Comparison of ENCODE assay signal across 10 cellular contexts in genomic region chr2:64202206-64202864, GRCh38. TPM values are rescaled to one million over a fixed set of nuclear protein-coding genes. Genes with fewer than 3 reads are reported as not detected.
DNase-seq lines count a peak whose midpoint lies in the region; ATAC-seq and TF ChIP-seq lines count a peak whose summit lies in the region.
"Had no signal": no experiment of that assay in that cellular context is flagged by ENCODE, and none has a peak within 500 bp of the region (broad histone marks: within the 10 kb centered on the region; RNA-seq: fewer than 3 reads in every experiment).

No MANE protein-coding gene starts in this region.

- peaks cover 71% of the 10 kb centered on the region for H3K4me1 ChIP-seq in CD4-positive, alpha-beta memory T cell (ENCODE audit: insufficient read depth, low read length)
- peaks cover 50% of the 10 kb centered on the region for H3K4me1 ChIP-seq in MM.1S (ENCODE audit: low read length)

- intact Hi-C loops in CD4-positive, alpha-beta memory T cell (cut with micrococcal nuclease) = loop anchor here (2.0 kb wide), 1 partner anchor 60 kb away; no protein-coding TSS in a partner anchor

- POLR2A ChIA-PET in CD4-positive, alpha-beta memory T cell (lab: Charles Lee; ENCODE audit: partially characterized antibody) = interaction anchor here (2.1 to 4.1 kb wide), 2 partner anchors 13 to 59 kb away, joined by 6 to 36 read pairs; no protein-coding TSS in a partner anchor
- POLR2A ChIA-PET in RWPE1 (lab: Yijun Ruan, JAX; ENCODE audit: low non-redundant PET) = no interaction called here

- no peaks in the 10 kb centered on the region for H3K36me3 ChIP-seq in CD4-positive, alpha-beta memory T cell (ENCODE audit: insufficient read depth, low read length)
- H3K36me3 ChIP-seq in MM.1S (replicated peaks; ENCODE audit: insufficient read depth, low read length) = no peaks in the 10 kb centered on the region

- H3K79me2 ChIP-seq in MM.1S (ENCODE audit: low read length) = no peaks in the 10 kb centered on the region

- no peak overlapping the region for H3K9ac ChIP-seq in MM.1S (ENCODE audit: low read length)

- H3K9me2 ChIP-seq in MM.1S (replicated peaks; ENCODE audit: insufficient read depth, low read length) = no peaks in the 10 kb centered on the region

- TF ChIP-seq CTCF in MM.1S (IDR thresholded peaks at IDR 0.05; ENCODE audit: low read length) (no peak), mesothelial cell of epicardium (IDR thresholded peaks at IDR 0.05; ENCODE audit: unreplicated experiment) (no peak), RWPE1 (conservative IDR thresholded peaks at IDR 0.05; ENCODE audit: low read depth) (no peak)

- no peaks in the 10 kb centered on the region for H3K27me3 ChIP-seq in CD4-positive, alpha-beta memory T cell (ENCODE audit: insufficient read depth, low read length)
- no peaks in the 10 kb centered on the region for H3K27me3 ChIP-seq in MM.1S (replicated peaks; ENCODE audit: insufficient read depth, low read length)

- CTCF ChIA-PET in CD4-positive, alpha-beta memory T cell (lab: Charles Lee; ENCODE audit: partially characterized antibody) = no interaction called here
- CTCF ChIA-PET in RWPE1 (lab: Yijun Ruan, JAX) = interaction anchor here (0.6 to 0.7 kb wide), 2 partner anchors 70 to 472 kb away, joined by 3 to 5 read pairs; no protein-coding TSS in a partner anchor

- ATAC-seq in HG02840 (IDR thresholded peaks at IDR 0.05; ENCODE audit: low FRiP score, unreplicated experiment) (no peak), GM21447 (IDR thresholded peaks at IDR 0.05; ENCODE audit: unreplicated experiment) (no peak)

- H3K4me3 Mint-ChIP-seq in CD4-positive, alpha-beta memory T cell = peak overlapping the region in 5 of 8 donors; percentile 9 to 79 (median 15)
- H3K4me3 Mint-ChIP-seq in mesothelial cell of epicardium = no peak overlapping the region

- H3K4me2 ChIP-seq in MM.1S (ENCODE audit: low read depth, low read length) = 0 out of 2 replicates have a peak overlapping the region, but pooled peaks have one; percentile 9

- no peaks in the 10 kb centered on the region for H3K27me3 Mint-ChIP-seq in CD4-positive, alpha-beta memory T cell
- H3K27me3 Mint-ChIP-seq in mesothelial cell of epicardium (ENCODE audit: low read depth) = no peaks in the 10 kb centered on the region

- H3K9me3 Mint-ChIP-seq in CD4-positive, alpha-beta memory T cell = peaks cover 0 to 3% (median 0%) of the 10 kb centered on the region in 8 donors
- peaks cover 5% of the 10 kb centered on the region for H3K9me3 Mint-ChIP-seq in mesothelial cell of epicardium

- no peak overlapping the region for H2AFZ ChIP-seq in MM.1S (ENCODE audit: low read length)

- peak overlapping the region; percentile 65 to 99 (median 92) for H3K27ac Mint-ChIP-seq in CD4-positive, alpha-beta memory T cell
- H3K27ac Mint-ChIP-seq in mesothelial cell of epicardium = peak overlapping the region; percentile 97

- peaks cover 35% of the 10 kb centered on the region; the same call in 1 of the 2 replicates for H3F3A ChIP-seq in MM.1S (ENCODE audit: insufficient read depth, low read length)

- H3K4me3 ChIP-seq in CD4-positive, alpha-beta memory T cell (ENCODE audit: low read length in 2 of 2) = no peak overlapping the region
- H3K4me3 ChIP-seq in MM.1S (ENCODE audit: low read length) = no peak overlapping the region

- H3K4me1 Mint-ChIP-seq in CD4-positive, alpha-beta memory T cell = peaks cover 53 to 77% (median 67%) of the 10 kb centered on the region in 4 donors
- peaks cover 63% of the 10 kb centered on the region for H3K4me1 Mint-ChIP-seq in mesothelial cell of epicardium

- no peaks in the 10 kb centered on the region for H3K9me3 ChIP-seq in CD4-positive, alpha-beta memory T cell (ENCODE audit: control insufficient read depth in 1 of 2, low read length in 2 of 2)
- H3K9me3 ChIP-seq in MM.1S (replicated peaks; ENCODE audit: insufficient read depth, low read length) = no peaks in the 10 kb centered on the region

- DNase-seq in CD4-positive, alpha-beta memory T cell = peak in 3 of 5 donors; percentile 28 to 36 (median 34)
- DNase-seq in MM.1S = no peak
- peak; percentile 45 to 57 for DNase-seq in dermis microvascular lymphatic vessel endothelial cell (ENCODE audit: low read depth in 2 of 2)
- DNase-seq in mesothelial cell of epicardium (ENCODE audit: low spot score in 2 of 2, unreplicated experiment in 2 of 2) = no peak
- DNase-seq in RWPE1 (ENCODE audit: low spot score) = no peak
- DNase-seq in cortex of kidney (lab: John Stamatoyannopoulos, UW) = no peak
- DNase-seq: activated CD4-positive, alpha-beta T cell treated with anti-CD3 and anti-CD28 coated beads, Interleukin-2, amount 50 U/mL, for 48 hours; hippocampal formation had no signal

- peak overlapping the region; percentile 87 for H3K27ac ChIP-seq in CD4-positive, alpha-beta memory T cell (ENCODE audit: low read depth, low read length)
- H3K27ac ChIP-seq in MM.1S (ENCODE audit: low read length) (peak overlapping the region; percentile 6; the same call in 1 of the 2 replicates), RWPE1 (no peak overlapping the region)

- peaks cover 0 to 3% of the 10 kb centered on the region in 2 donors for H3K36me3 Mint-ChIP-seq in CD4-positive, alpha-beta memory T cell
- no peaks in the 10 kb centered on the region for H3K36me3 Mint-ChIP-seq in mesothelial cell of epicardium

- no peaks in the 10 kb centered on the region for H4K20me1 ChIP-seq in MM.1S (ENCODE audit: insufficient read depth, low read length)

RNA-seq across cellular contexts. Expression of gene PELI1, which starts 58.1 kb away (rescaled TPM):
- total RNA-seq in CD4-positive, alpha-beta memory T cell = 10 to 100 TPM; 36.7 to 40.5 TPM
- polyA plus RNA-seq in CD4-positive, alpha-beta memory T cell = 10 to 100 TPM; 11.3 to 15.4 TPM
- total RNA-seq in dermis microvascular lymphatic vessel endothelial cell (54.9 and 69.9 TPM in 2 replicates), mesothelial cell of epicardium (124 to 134 TPM (median 129 TPM) in 3 replicates)

Comparison
In these comparisons a context has a peak if more than half of its experiments do, and no peak if none do; other contexts are left out.
1. DNase-seq: peak in CD4-positive, alpha-beta memory T cell (3 of 5) and dermis microvascular lymphatic vessel endothelial cell (2 of 2); none in MM.1S (single experiment), mesothelial cell of epicardium (0 of 2), RWPE1 (single experiment) and cortex of kidney (single experiment).